In genomic region chr6:147154454-147154853, GRCh38 we compare ENCODE assay signal across 1 cellular context.
TF ChIP-seq lines count a peak whose summit lies in the region.

No MANE protein-coding gene starts in this region.

TF ChIP-seq in A549, 52 proteins besides CTCF, POLR2A, EP300 and RAD21 (continued from another document):
- TF ChIP-seq, protein P1, sequence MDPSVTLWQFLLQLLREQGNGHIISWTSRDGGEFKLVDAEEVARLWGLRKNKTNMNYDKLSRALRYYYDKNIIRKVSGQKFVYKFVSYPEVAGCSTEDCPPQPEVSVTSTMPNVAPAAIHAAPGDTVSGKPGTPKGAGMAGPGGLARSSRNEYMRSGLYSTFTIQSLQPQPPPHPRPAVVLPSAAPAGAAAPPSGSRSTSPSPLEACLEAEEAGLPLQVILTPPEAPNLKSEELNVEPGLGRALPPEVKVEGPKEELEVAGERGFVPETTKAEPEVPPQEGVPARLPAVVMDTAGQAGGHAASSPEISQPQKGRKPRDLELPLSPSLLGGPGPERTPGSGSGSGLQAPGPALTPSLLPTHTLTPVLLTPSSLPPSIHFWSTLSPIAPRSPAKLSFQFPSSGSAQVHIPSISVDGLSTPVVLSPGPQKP (IDR thresholded peaks at IDR 0.05; ENCODE audit: low read depth, low read length): no peak
- no peak for TF ChIP-seq MAX (IDR thresholded peaks at IDR 0.05)
- TF ChIP-seq MAFK (IDR thresholded peaks at IDR 0.05; ENCODE audit: partially characterized antibody): peak; percentile 70
- no peak for TF ChIP-seq EHF (CRISPR knock-in tag; IDR thresholded peaks at IDR 0.05)
- TF ChIP-seq JUNB (IDR thresholded peaks at IDR 0.05): peak; percentile 78
- TF ChIP-seq FOSL2 (IDR thresholded peaks at IDR 0.05): peak; percentile 41; the same call in 1 of the 2 replicates
- peak; percentile 59 for TF ChIP-seq FOSL2 (CRISPR knock-in tag; IDR thresholded peaks at IDR 0.05)
- TF ChIP-seq, protein P2, sequence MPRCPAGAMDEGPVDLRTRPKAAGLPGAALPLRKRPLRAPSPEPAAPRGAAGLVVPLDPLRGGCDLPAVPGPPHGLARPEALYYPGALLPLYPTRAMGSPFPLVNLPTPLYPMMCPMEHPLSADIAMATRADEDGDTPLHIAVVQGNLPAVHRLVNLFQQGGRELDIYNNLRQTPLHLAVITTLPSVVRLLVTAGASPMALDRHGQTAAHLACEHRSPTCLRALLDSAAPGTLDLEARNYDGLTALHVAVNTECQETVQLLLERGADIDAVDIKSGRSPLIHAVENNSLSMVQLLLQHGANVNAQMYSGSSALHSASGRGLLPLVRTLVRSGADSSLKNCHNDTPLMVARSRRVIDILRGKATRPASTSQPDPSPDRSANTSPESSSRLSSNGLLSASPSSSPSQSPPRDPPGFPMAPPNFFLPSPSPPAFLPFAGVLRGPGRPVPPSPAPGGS (IDR thresholded peaks at IDR 0.05): no peak
- 0 out of 3 replicates have a peak, but pooled peaks have one; percentile 14 for TF ChIP-seq SMC3 (IDR thresholded peaks at IDR 0.05)
- TF ChIP-seq REST (IDR thresholded peaks at IDR 0.05): no peak
- TF ChIP-seq GATA3 (IDR thresholded peaks at IDR 0.05; ENCODE audit: borderline replicate concordance): no peak
- TF ChIP-seq ESRRA (IDR thresholded peaks at IDR 0.05; ENCODE audit: borderline replicate concordance, low read length): no peak
- peak; percentile 23 to 60; a peak in 2 of 4 replicates for TF ChIP-seq CEBPB (IDR thresholded peaks at IDR 0.05)
- no peak for TF ChIP-seq HOXB5 (CRISPR knock-in tag; IDR thresholded peaks at IDR 0.05)
TF ChIP-seq in A549: peak in this region for 5.
